18 cellular contexts compared by ENCODE assay signal in the genomic region with DNA sequence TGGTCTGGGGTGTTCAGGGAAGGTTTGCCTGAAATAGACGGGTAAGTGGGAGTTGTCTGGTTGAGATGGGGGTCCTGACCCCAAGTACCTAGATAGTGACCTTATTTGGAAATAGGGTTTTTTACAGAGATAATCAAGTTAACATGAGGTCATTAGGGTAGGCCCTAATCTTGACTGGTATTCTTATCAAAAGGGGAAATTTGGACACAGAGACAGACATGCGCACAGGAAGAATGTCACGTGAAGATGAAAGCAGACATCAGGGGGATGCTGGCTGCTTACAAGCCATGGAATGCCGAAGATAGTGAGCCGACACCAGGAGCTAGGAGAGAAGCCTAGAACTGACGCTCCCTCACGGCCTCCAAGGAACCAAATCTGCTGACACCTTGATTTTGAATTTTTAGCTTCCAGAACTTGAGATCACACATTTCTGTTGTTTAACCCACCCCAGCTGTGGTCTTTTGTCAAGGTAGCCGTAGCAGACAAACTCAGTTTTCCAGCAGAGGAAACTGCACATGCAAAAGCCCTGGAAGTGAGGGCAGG. TPM values are rescaled to one million over a fixed set of nuclear protein-coding genes. Genes with fewer than 3 reads are reported as not detected.
DNase-seq lines count a peak whose midpoint lies in the region; ATAC-seq and TF ChIP-seq lines count a peak whose summit lies in the region.
"Had no signal": no experiment of that assay in that cellular context is flagged by ENCODE, and none has a peak within 500 bp of the region (broad histone marks: within the 10 kb centered on the region; RNA-seq: fewer than 3 reads in every experiment).

No MANE protein-coding gene starts in this region.

- ATAC-seq in PC-3: no peak
- no peak for ATAC-seq in T-helper 17 cell
- ATAC-seq: upper lobe of right lung had no signal

- POLR2A ChIA-PET in Caco-2 (lab: Charles Lee) (interaction anchor here (1.0 kb wide), 1 partner anchor 17 kb away, joined by 3 read pairs; no protein-coding TSS in a partner anchor), PC-3 (lab: Charles Lee; ENCODE audit: unreplicated experiment) (no interaction called here), HEK293T (lab: Yijun Ruan, JAX) (interaction anchor here (1.0 to 4.1 kb wide), 5 partner anchors 9 to 27 kb away, joined by 3 to 32 read pairs (median 5); partner anchors contain the start of gene BHLHE40)

- peaks cover 3% of the 10 kb centered on the region for H3F3A ChIP-seq in PC-3 (ENCODE audit: low read length, unreplicated experiment)

- no peak overlapping the region for H3K4me3 Mint-ChIP-seq in Caco-2 (ENCODE audit: unreplicated experiment)
- H3K4me3 Mint-ChIP-seq in T-helper 17 cell: no peak overlapping the region
- H3K4me3 Mint-ChIP-seq: activated CD4-positive, alpha-beta T cell treated with anti-CD3 and anti-CD28 coated beads, Interleukin-2, amount 10 ng/mL, durations not matched to agents 24 days and 14 days; activated T-cell treated with anti-CD3 and anti-CD28 coated beads, Interleukin-2, amount 50 U/mL, for 72 hours had no signal

- CTCF ChIA-PET in Caco-2 (lab: Charles Lee): no interaction called here
- CTCF ChIA-PET in PC-3 (lab: Charles Lee): no interaction called here
- CTCF ChIA-PET in HEK293T (lab: Yijun Ruan, JAX): interaction anchor here (0.5 kb wide), 1 partner anchor 17 kb away, joined by 3 read pairs; no protein-coding TSS in a partner anchor

- peaks cover 6% of the 10 kb centered on the region for H3K36me3 Mint-ChIP-seq in Caco-2 (ENCODE audit: insufficient read depth, unreplicated experiment)
- no peaks in the 10 kb centered on the region for H3K36me3 Mint-ChIP-seq in T-helper 17 cell (ENCODE audit: low read depth)

- peak overlapping the region; percentile 97 for H3K27ac ChIP-seq in PC-3 (ENCODE audit: low read length)
- H3K27ac ChIP-seq in colonic mucosa: peak overlapping the region; percentile 2
- peak overlapping the region; percentile 100 for H3K27ac ChIP-seq in osteoblast (ENCODE audit: low read depth, low read length)
- H3K27ac ChIP-seq: upper lobe of right lung had no signal

- H3K4me1 ChIP-seq in Caco-2: peaks cover 26% of the 10 kb centered on the region
- peaks cover 55% of the 10 kb centered on the region for H3K4me1 ChIP-seq in PC-3 (ENCODE audit: insufficient read depth, low read length)
- no peaks in the 10 kb centered on the region for H3K4me1 ChIP-seq in colonic mucosa
- peaks cover 29% of the 10 kb centered on the region for H3K4me1 ChIP-seq in osteoblast (ENCODE audit: insufficient read depth, low read length)
- H3K4me1 ChIP-seq: upper lobe of right lung had no signal

- H3K4me1 Mint-ChIP-seq in Caco-2 (ENCODE audit: low read depth, unreplicated experiment) (peaks cover 16% of the 10 kb centered on the region), T-helper 17 cell (peaks cover 19% of the 10 kb centered on the region)

- BruUV-seq in Caco-2 (replicated peaks; lab: Mats Ljungman, UMichigan): no TSS peak
- no TSS peak for BruUV-seq in PC-3 (replicated peaks; lab: Mats Ljungman, UMichigan)

- H3K27me3 Mint-ChIP-seq in Caco-2 (ENCODE audit: insufficient read depth, unreplicated experiment) (no peaks in the 10 kb centered on the region), T-helper 17 cell (no peaks in the 10 kb centered on the region)
- H3K27me3 Mint-ChIP-seq: activated CD4-positive, alpha-beta T cell treated with anti-CD3 and anti-CD28 coated beads, Interleukin-2, amount 10 ng/mL, durations not matched to agents 24 days and 14 days had no signal

- no peaks in the 10 kb centered on the region for H3K9me3 Mint-ChIP-seq in Caco-2 (ENCODE audit: unreplicated experiment)
- H3K9me3 Mint-ChIP-seq: activated CD4-positive, alpha-beta T cell treated with anti-CD3 and anti-CD28 coated beads, Interleukin-2, amount 10 ng/mL, durations not matched to agents 24 days and 14 days; activated T-cell treated with anti-CD3 and anti-CD28 coated beads, Interleukin-2, amount 50 U/mL, for 72 hours had no signal

- peak overlapping the region; percentile 87 for H3K9ac ChIP-seq in PC-3 (ENCODE audit: low read length)
- H3K9ac ChIP-seq in colonic mucosa (ENCODE audit: low read depth in 2 of 2, low read length in 2 of 2): no peak overlapping the region

- DNase-seq in Caco-2 (no peak), PC-3 (no peak), colonic mucosa (peak; percentile 15), osteoblast (ENCODE audit: insufficient read length, low spot score, missing footprints) (no peak), HEK293T (ENCODE audit: extremely low spot score) (no peak), GDM1 (lab: John Stamatoyannopoulos, UW) (no peak), T-helper 17 cell (no peak)
- DNase-seq in stimulated activated naive CD4-positive, alpha-beta T cell (lab: John Stamatoyannopoulos, UW): no peak
- DNase-seq: activated CD4-positive, alpha-beta T cell treated with anti-CD3 and anti-CD28 coated beads, Interleukin-2, amount 10 ng/mL, durations not matched to agents 24 days and 14 days; activated T-cell treated with anti-CD3 and anti-CD28 coated beads, Interleukin-2, amount 50 U/mL, for 72 hours; cortex of kidney; left colon; NCI-H2029 treated with DMSO at 0.1 percent for 48 hours; NCI-H69; T-helper 2 cell; upper lobe of right lung had no signal

- H4K20me1 ChIP-seq in PC-3 (ENCODE audit: low read length) (no peaks in the 10 kb centered on the region), osteoblast (ENCODE audit: insufficient read depth, low read length) (no peaks in the 10 kb centered on the region)

- intact Hi-C loops in Caco-2 (cut with micrococcal nuclease; ENCODE audit: unreplicated experiment) (no loop called here), PC-3 (cut with micrococcal nuclease) (no loop called here), colonic mucosa (cut with DNase I) (no loop called here)

- H3K27me3 ChIP-seq in Caco-2 (replicated peaks; ENCODE audit: control insufficient read depth, insufficient read depth, low read length): no peaks in the 10 kb centered on the region
- H3K27me3 ChIP-seq in PC-3 (ENCODE audit: low read length): no peaks in the 10 kb centered on the region
- H3K27me3 ChIP-seq in colonic mucosa: no peaks in the 10 kb centered on the region
- no peaks in the 10 kb centered on the region for H3K27me3 ChIP-seq in osteoblast (ENCODE audit: insufficient read depth, low read length)
- H3K27me3 ChIP-seq: esophagus muscularis mucosa, MG63, upper lobe of right lung had no signal

- peak overlapping the region; percentile 68 for H3K27ac Mint-ChIP-seq in Caco-2 (ENCODE audit: unreplicated experiment)
- no peak overlapping the region for H3K27ac Mint-ChIP-seq in T-helper 17 cell
- H3K27ac Mint-ChIP-seq: activated CD4-positive, alpha-beta T cell treated with anti-CD3 and anti-CD28 coated beads, Interleukin-2, amount 10 ng/mL, durations not matched to agents 24 days and 14 days had no signal

- H3K9me3 ChIP-seq in Caco-2 (no peaks in the 10 kb centered on the region), PC-3 (ENCODE audit: low read length) (no peaks in the 10 kb centered on the region), colonic mucosa (no peaks in the 10 kb centered on the region), osteoblast (ENCODE audit: low read depth, low read length) (no peaks in the 10 kb centered on the region), T-helper 17 cell (ENCODE audit: control insufficient read depth, low read length, poor library complexity, severe bottlenecking) (no peaks in the 10 kb centered on the region)
- H3K9me3 ChIP-seq: esophagus muscularis mucosa, MG63, upper lobe of right lung had no signal

- peak overlapping the region; percentile 54; the same call in 1 of the 2 replicates for H3K4me2 ChIP-seq in PC-3 (ENCODE audit: low read length)
- H3K4me2 ChIP-seq in osteoblast (ENCODE audit: insufficient read depth, low read length): no peak overlapping the region

- no peaks in the 10 kb centered on the region for H3K36me3 ChIP-seq in Caco-2 (ENCODE audit: control insufficient read depth, insufficient read depth, low read length)
- no peaks in the 10 kb centered on the region for H3K36me3 ChIP-seq in PC-3 (ENCODE audit: low read depth, low read length)
- no peaks in the 10 kb centered on the region for H3K36me3 ChIP-seq in colonic mucosa
- H3K36me3 ChIP-seq in osteoblast (ENCODE audit: insufficient read depth, low read length): no peaks in the 10 kb centered on the region
- H3K36me3 ChIP-seq: esophagus muscularis mucosa, MG63, upper lobe of right lung had no signal

- H3K4me3 ChIP-seq in Caco-2 (ENCODE audit: low read depth, low read length) (no peak overlapping the region), PC-3 (ENCODE audit: low read length) (no peak overlapping the region), colonic mucosa (no peak overlapping the region), osteoblast (ENCODE audit: insufficient read depth, low read length) (no peak overlapping the region)
- H3K4me3 ChIP-seq: esophagus muscularis mucosa, MG63, upper lobe of right lung had no signal

- H3K9me2 ChIP-seq in PC-3 (replicated peaks; ENCODE audit: low read length): no peaks in the 10 kb centered on the region

- H2AFZ ChIP-seq in PC-3 (ENCODE audit: low read length) (no peak overlapping the region), osteoblast (ENCODE audit: low read length) (no peak overlapping the region)

- H3K79me2 ChIP-seq in PC-3 (ENCODE audit: low read length): no peaks in the 10 kb centered on the region
- H3K79me2 ChIP-seq in osteoblast (ENCODE audit: insufficient read depth, low read length): no peaks in the 10 kb centered on the region

- TF ChIP-seq CTCF in Caco-2 (IDR thresholded peaks at IDR 0.05; ENCODE audit: insufficient read depth in 1 of 2, low read depth in 1 of 2, low read length in 1 of 2, severe bottlenecking in 1 of 2, unreplicated experiment in 1 of 2): no peak
- TF ChIP-seq CTCF in PC-3 (conservative IDR thresholded peaks at IDR 0.05; ENCODE audit: low read depth, low read length): no peak
- no peak for TF ChIP-seq CTCF in colonic mucosa (IDR thresholded peaks at IDR 0.05)
- no peak for TF ChIP-seq CTCF in osteoblast (IDR thresholded peaks at IDR 0.05; ENCODE audit: extremely low read depth, low read depth, low read length)

TF ChIP-seq in HEK293T, 16 proteins besides CTCF, POLR2A, EP300 and RAD21 (continues in another document):
- no peak for TF ChIP-seq BHLHE40 (IDR thresholded peaks at IDR 0.05; ENCODE audit: borderline replicate concordance)
- TF ChIP-seq SP1 (IDR thresholded peaks at IDR 0.05): no peak
- TF ChIP-seq ELF4 (IDR thresholded peaks at IDR 0.05): no peak
- no peak for TF ChIP-seq FOXM1 (IDR thresholded peaks at IDR 0.05; ENCODE audit: borderline replicate concordance)
- TF ChIP-seq FOXA1 (IDR thresholded peaks at IDR 0.05): no peak
- no peak for TF ChIP-seq LEF1 (IDR thresholded peaks at IDR 0.05; ENCODE audit: borderline replicate concordance)
- TF ChIP-seq TARDBP (IDR thresholded peaks at IDR 0.05): no peak
- TF ChIP-seq ZNF384 (IDR thresholded peaks at IDR 0.05): no peak
- TF ChIP-seq SUZ12 (IDR thresholded peaks at IDR 0.05): no peak

RNA-seq across cellular contexts. Expression of gene BHLHE40, which starts 17.1 kb away (rescaled TPM):
- total RNA-seq in Caco-2 (2022): 8.5 and 8.7 TPM in 2 replicates
- total RNA-seq in PC-3 (2014; rRNA removed): 255 and 256 TPM in 2 replicates
- total RNA-seq in colonic mucosa: 10 to 100 TPM; 25.2 to 66.0 TPM
- 70.2 and 71.9 TPM in 2 replicates for total RNA-seq in osteoblast
- 100 to 1,000 TPM; 295 to 329 TPM for total RNA-seq in T-helper 17 cell

Comparison
In these comparisons a context has a peak if more than half of its experiments do, and no peak if none do; other contexts are left out.
1. H3K27ac ChIP-seq: peak in every context shown above with its lines; median percentile 100 in osteoblast; 97 in PC-3; 2 in colonic mucosa.